Comparison of ENCODE assay signal across 10 cellular contexts in genomic region chr10:46268076-46268881, GRCh38. TPM values are rescaled to one million over a fixed set of nuclear protein-coding genes. Genes with fewer than 3 reads are reported as not detected.
A peak's percentile ranks its signal among the peaks of the same experiment; 100 is the strongest.
DNase-seq lines count a peak whose midpoint lies in the region; ATAC-seq, FAIRE-seq and TF ChIP-seq lines count a peak whose summit lies in the region.
"Had no signal": no experiment of that assay in that cellular context is flagged by ENCODE, and none has a peak within 500 bp of the region (broad histone marks: within the 10 kb centered on the region; RNA-seq: fewer than 3 reads in every experiment).

No MANE protein-coding gene starts in this region.

- no peaks in the 10 kb centered on the region for H3K9me3 Mint-ChIP-seq in naive B cell

- peak; percentile 54 for DNase-seq in activated CD4-positive, alpha-beta T cell treated with anti-CD3 and anti-CD28 coated beads, Interleukin-2, amount 50 U/mL, for 1 hour
- DNase-seq in naive B cell (no peak), RCC 7860 (ENCODE audit: low spot score) (no peak), GM19239 (ENCODE audit: insufficient read length, low spot score) (no peak), prostate gland (ENCODE audit: low spot score) (no peak), NCI-H345 (lab: John Stamatoyannopoulos, UW) (no peak)
- DNase-seq: COR-L47 had no signal

- H3K36me3 Mint-ChIP-seq in naive B cell = no peaks in the 10 kb centered on the region

- H3K4me2 ChIP-seq in DOHH2 (ENCODE audit: low read length) = peak overlapping the region; percentile 73

- H3K36me3 ChIP-seq in DOHH2 (ENCODE audit: control insufficient read depth, low read length) (no peaks in the 10 kb centered on the region; the same call in 1 of the 2 replicates), prostate gland (no peaks in the 10 kb centered on the region)
- H3K36me3 ChIP-seq: suprapubic skin had no signal

- intact Hi-C loops in prostate gland (cut with DNase I) = no loop called here

- no peaks in the 10 kb centered on the region for H3K27me3 ChIP-seq in DOHH2 (ENCODE audit: control insufficient read depth, low read length)
- H3K27me3 ChIP-seq in prostate gland (replicated peaks; ENCODE audit: insufficient read depth) = no peaks in the 10 kb centered on the region
- H3K27me3 ChIP-seq: suprapubic skin had no signal

- 80% methylated on average over 10 of the region's 10 CpGs for WGBS in prostate gland

- H3K9me2 ChIP-seq in DOHH2 (replicated peaks; ENCODE audit: control insufficient read depth, low read length) = no peaks in the 10 kb centered on the region

- no peaks in the 10 kb centered on the region for H4K20me1 ChIP-seq in DOHH2 (ENCODE audit: control insufficient read depth, insufficient read depth, low read depth, low read length)

- H3K4me3 ChIP-seq in DOHH2 (ENCODE audit: low read length) (peak overlapping the region; percentile 72), prostate gland (no peak overlapping the region)
- H3K4me3 ChIP-seq: suprapubic skin had no signal

- FAIRE-seq in RCC 7860 (lab: Jason Lieb, UNC) = no peak
- no peak for FAIRE-seq in GM19239 (lab: Jason Lieb, UNC)

- H3K4me3 Mint-ChIP-seq in naive B cell = no peak overlapping the region

- H3K4me1 Mint-ChIP-seq in naive B cell = peaks cover 19 to 40% (median 24%) of the 10 kb centered on the region in 3 donors

- no peaks in the 10 kb centered on the region for H3K9me3 ChIP-seq in DOHH2 (ENCODE audit: control insufficient read depth, insufficient read depth, low read length)
- H3K9me3 ChIP-seq in prostate gland = no peaks in the 10 kb centered on the region
- H3K9me3 ChIP-seq: suprapubic skin had no signal

- TF ChIP-seq CTCF in DOHH2 (IDR thresholded peaks at IDR 0.05; ENCODE audit: low read depth, low read length, poor library complexity, severe bottlenecking) (no peak), prostate gland (IDR thresholded peaks at IDR 0.05) (no peak)

- TF ChIP-seq POLR2A in prostate gland (IDR thresholded peaks at IDR 0.05) = no peak

- H3K79me2 ChIP-seq in DOHH2 (ENCODE audit: control insufficient read depth, low read length) = peaks cover 19% of the 10 kb centered on the region

- peak overlapping the region; percentile 93 for H3K27ac ChIP-seq in DOHH2 (ENCODE audit: low read depth, low read length)
- no peak overlapping the region for H3K27ac ChIP-seq in prostate gland
- H3K27ac ChIP-seq: suprapubic skin had no signal

- H3K27ac Mint-ChIP-seq in naive B cell = no peak overlapping the region

- H3K27me3 Mint-ChIP-seq in naive B cell = no peaks in the 10 kb centered on the region

- peaks cover 72% of the 10 kb centered on the region for H3K4me1 ChIP-seq in DOHH2 (ENCODE audit: control insufficient read depth, low read length)
- H3K4me1 ChIP-seq in prostate gland (replicated peaks) = no peaks in the 10 kb centered on the region
- H3K4me1 ChIP-seq: suprapubic skin had no signal

- ATAC-seq in HG02763 (IDR thresholded peaks at IDR 0.05; ENCODE audit: unreplicated experiment) = peak; percentile 61
- peak; percentile 34 to 87 for ATAC-seq in naive B cell (ENCODE audit: low read depth in 2 of 2)

- no peaks in the 10 kb centered on the region for H3F3A ChIP-seq in DOHH2 (ENCODE audit: control insufficient read depth, insufficient read depth)

RNA-seq across cellular contexts. Expression of gene ANTXRL, which starts 18.5 kb away (rescaled TPM):
- not detected for polyA plus RNA-seq in naive B cell (ENCODE audit: low read depth in 6 of 6)
- total RNA-seq in prostate gland = 1 to 10 TPM in 1 of 2 donors, not detected in 1; 3.4 TPM
- total RNA-seq: suprapubic skin had no signal
